ENCODE assay signal across 31 cellular contexts in the genomic region with DNA sequence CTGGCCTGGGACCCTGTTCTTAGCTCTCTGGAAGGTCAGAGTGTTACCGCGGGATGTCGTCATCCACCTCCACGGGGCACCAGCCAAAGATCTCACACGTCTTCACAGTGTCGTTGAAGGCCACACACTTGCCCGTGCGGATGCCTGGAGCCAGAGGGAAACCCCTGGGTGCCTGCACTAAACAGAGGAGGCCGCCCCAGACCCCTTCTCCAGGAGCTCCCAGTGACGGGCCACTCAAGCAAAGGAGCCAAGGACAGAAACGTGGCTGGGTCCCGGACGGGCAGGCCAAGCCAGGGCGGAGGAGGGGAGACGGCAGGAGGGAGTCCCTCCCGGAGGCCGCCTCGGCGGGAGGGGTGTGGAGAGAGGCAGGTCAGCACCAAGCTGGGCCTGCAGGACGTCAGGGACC. TPM values are rescaled to one million over a fixed set of nuclear protein-coding genes. Genes with fewer than 3 reads are reported as not detected.
DNase-seq lines count a peak whose midpoint lies in the region; ATAC-seq, FAIRE-seq and TF ChIP-seq lines count a peak whose summit lies in the region.
"Had no signal": no experiment of that assay in that cellular context is flagged by ENCODE, and none has a peak within 500 bp of the region (broad histone marks: within the 10 kb centered on the region; RNA-seq: fewer than 3 reads in every experiment).

No MANE protein-coding gene starts in this region.

- H3K9me3 ChIP-seq in DOHH2 (ENCODE audit: control insufficient read depth, insufficient read depth, low read length) (no peaks in the 10 kb centered on the region), HUES6 (ENCODE audit: control insufficient read depth, insufficient read depth, low read depth, low read length) (no peaks in the 10 kb centered on the region), pancreas (no peaks in the 10 kb centered on the region)
- H3K9me3 ChIP-seq: Peyer's patch, right lobe of liver, spleen, thyroid gland had no signal

- CTCF ChIA-PET in Calu3 (lab: Charles Lee), result no interaction called here

- H3K36me3 Mint-ChIP-seq in Calu3 (ENCODE audit: insufficient read depth, unreplicated experiment), result no peaks in the 10 kb centered on the region
- H3K36me3 Mint-ChIP-seq: activated naive CD8-positive, alpha-beta T cell; neural progenitor cell had no signal

- H3K4me1 ChIP-seq in DOHH2 (ENCODE audit: control insufficient read depth, low read length) (peaks cover 18% of the 10 kb centered on the region), HUES6 (ENCODE audit: control insufficient read depth, insufficient read depth, low read length) (peaks cover 23% of the 10 kb centered on the region), pancreas (peaks cover 0 to 16% (median 14%) of the 10 kb centered on the region in 3 donors)
- H3K4me1 ChIP-seq: neural progenitor cell, right lobe of liver, thyroid gland had no signal

- DNase-seq in pancreas (peak; percentile 75 to 92 (median 85)), activated gamma-delta T cell (lab: John Stamatoyannopoulos, UW) (no peak), Calu3 (no peak), NCI-H187 treated with DMSO at 0.1 percent for 48 hours (lab: John Stamatoyannopoulos, UW) (no peak)
- DNase-seq: activated CD4-positive, alpha-beta T cell treated with anti-CD3 and anti-CD28 coated beads, Interleukin-2, amount 10 ng/mL, durations not matched to agents 24 days and 14 days; activated CD8-positive, alpha-beta memory T cell treated with anti-CD3 and anti-CD28 coated beads for 24 hours; activated effector memory CD4-positive, alpha-beta T cell treated with Interleukin-2 at 50 U/mL for 16 hours; activated T-cell treated with anti-CD3 and anti-CD28 coated beads for 4 hours; central memory CD4-positive, alpha-beta T cell; COR-L47; DMS79 treated with DMSO at 0.1 percent for 48 hours; mammary epithelial cell; NCI-H1092; NCI-H1694; NCI-H446 treated with DMSO at 0.1 percent for 48 hours; NCI-H774; right lobe of liver; SHP77 treated with DMSO at 0.1 percent for 48 hours; spleen; stimulated activated CD4-positive, alpha-beta T cell treated with anti-CD3 and anti-CD28 coated beads, Interleukin-2, amount 100 ng/mL, for 24 hours; T-helper 9 cell; thyroid gland had no signal

- H3K9me3 Mint-ChIP-seq in Calu3 (ENCODE audit: low read depth, unreplicated experiment), result no peaks in the 10 kb centered on the region
- H3K9me3 Mint-ChIP-seq: activated CD4-positive, alpha-beta T cell treated with anti-CD3 and anti-CD28 coated beads, Interleukin-2, amount 10 ng/mL, durations not matched to agents 24 days and 14 days; neural progenitor cell had no signal

- TF ChIP-seq CTCF in DOHH2 (IDR thresholded peaks at IDR 0.05; ENCODE audit: low read depth, low read length, poor library complexity, severe bottlenecking) (no peak), pancreas (IDR thresholded peaks at IDR 0.05) (no peak), Calu3 (IDR thresholded peaks at IDR 0.05; ENCODE audit: unreplicated experiment) (no peak)

- H3K4me1 Mint-ChIP-seq in Calu3 (ENCODE audit: low read depth, unreplicated experiment), result no peaks in the 10 kb centered on the region
- H3K4me1 Mint-ChIP-seq: activated CD4-positive, alpha-beta T cell treated with anti-CD3 and anti-CD28 coated beads, Interleukin-2, amount 10 ng/mL, durations not matched to agents 24 days and 14 days had no signal

- no peaks in the 10 kb centered on the region for H3K27me3 ChIP-seq in DOHH2 (ENCODE audit: control insufficient read depth, low read length)
- no peaks in the 10 kb centered on the region for H3K27me3 ChIP-seq in HUES6 (ENCODE audit: control insufficient read depth, insufficient read depth, low read length)
- no peaks in the 10 kb centered on the region for H3K27me3 ChIP-seq in pancreas
- H3K27me3 ChIP-seq: neural progenitor cell, Peyer's patch, right lobe of liver, spleen, thyroid gland had no signal

- peaks cover 14% of the 10 kb centered on the region for H3K27me3 Mint-ChIP-seq in Calu3 (ENCODE audit: unreplicated experiment)
- H3K27me3 Mint-ChIP-seq: activated naive CD8-positive, alpha-beta T cell had no signal

- H3K9ac ChIP-seq in HUES6 (ENCODE audit: low read length), result peak overlapping the region; percentile 15
- H3K9ac ChIP-seq: neural progenitor cell had no signal

- no peak overlapping the region for H3K27ac Mint-ChIP-seq in Calu3 (ENCODE audit: unreplicated experiment)
- H3K27ac Mint-ChIP-seq: activated CD4-positive, alpha-beta T cell treated with anti-CD3 and anti-CD28 coated beads, Interleukin-2, amount 10 ng/mL, durations not matched to agents 24 days and 14 days; activated naive CD8-positive, alpha-beta T cell; neural progenitor cell had no signal

- H3F3A ChIP-seq in DOHH2 (ENCODE audit: control insufficient read depth, insufficient read depth), result peaks cover 3% of the 10 kb centered on the region; the same call in 1 of the 2 replicates

- BruUV-seq in Calu3 (replicated peaks; lab: Mats Ljungman, UMichigan), result no TSS peak

- intact Hi-C loops in pancreas (cut with DNase I) (no loop called here), Calu3 (cut with micrococcal nuclease; ENCODE audit: unreplicated experiment) (no loop called here)

- peak overlapping the region; percentile 70 for H3K4me2 ChIP-seq in DOHH2 (ENCODE audit: low read length)
- H3K4me2 ChIP-seq: neural progenitor cell had no signal

- H3K4me3 Mint-ChIP-seq in Calu3 (ENCODE audit: low read depth, unreplicated experiment), result no peak overlapping the region
- H3K4me3 Mint-ChIP-seq: activated CD4-positive, alpha-beta T cell treated with anti-CD3 and anti-CD28 coated beads, Interleukin-2, amount 10 ng/mL, durations not matched to agents 24 days and 14 days; activated naive CD8-positive, alpha-beta T cell; neural progenitor cell had no signal

- WGBS in pancreas, 2 donors, result 30 to 44% methylated on average over 20 of the region's 20 CpGs

- no peak for FAIRE-seq in pancreas (lab: Jason Lieb, UNC)
- FAIRE-seq: astrocyte had no signal

- ATAC-seq in esophagus mucosa, result peak; percentile 7
- peak; percentile 67 to 71 (median 70) for ATAC-seq in pancreas

- no peak overlapping the region; the same call in 1 of the 2 replicates for H3K4me3 ChIP-seq in DOHH2 (ENCODE audit: low read length)
- 0 out of 2 replicates have a peak overlapping the region, but pooled peaks have one; percentile 6 for H3K4me3 ChIP-seq in HUES6 (ENCODE audit: low read depth, low read length)
- H3K4me3 ChIP-seq in pancreas, result peak overlapping the region; percentile 5 to 38 (median 31)
- H3K4me3 ChIP-seq: neural progenitor cell, right lobe of liver, thyroid gland had no signal

- H3K9me2 ChIP-seq in DOHH2 (replicated peaks; ENCODE audit: control insufficient read depth, low read length), result no peaks in the 10 kb centered on the region

- H3K27ac ChIP-seq in DOHH2 (ENCODE audit: low read depth, low read length) (no peak overlapping the region), HUES6 (ENCODE audit: low read depth, low read length) (no peak overlapping the region), pancreas (peak overlapping the region; percentile 74 to 94 (median 90))
- H3K27ac ChIP-seq: C4-2B, neural progenitor cell, right lobe of liver, thyroid gland, VCaP had no signal

- no peaks in the 10 kb centered on the region for H3K79me2 ChIP-seq in DOHH2 (ENCODE audit: control insufficient read depth, low read length)

- H4K20me1 ChIP-seq in DOHH2 (ENCODE audit: control insufficient read depth, insufficient read depth, low read depth, low read length), result no peaks in the 10 kb centered on the region

- H3K36me3 ChIP-seq in DOHH2 (ENCODE audit: control insufficient read depth, low read length) (no peaks in the 10 kb centered on the region), HUES6 (ENCODE audit: control insufficient read depth, insufficient read depth, low read length) (no peaks in the 10 kb centered on the region), pancreas (no peaks in the 10 kb centered on the region)
- H3K36me3 ChIP-seq: neural progenitor cell, Peyer's patch, right lobe of liver, thyroid gland had no signal

RNA-seq across cellular contexts. Expression of gene CAMKK1, which starts 11.0 kb away (rescaled TPM):
- total RNA-seq in esophagus mucosa (4.2 TPM), pancreas (10 to 100 TPM in 1 of 6 donors, 1 to 10 TPM in 5; 4.2 to 11.9 (median 5.0) TPM), Calu3 (2022) (1.4 and 1.7 TPM in 2 replicates)
- 10 to 100 TPM; 17.1 to 23.0 TPM for polyA plus RNA-seq in pancreas

RNA-seq across cellular contexts. Expression of gene P2RX1, which starts 12.4 kb away (rescaled TPM):
- total RNA-seq in esophagus mucosa, result 0.68 TPM
- 10 to 100 TPM; 17.7 to 41.8 (median 24.9) TPM for total RNA-seq in pancreas
- polyA plus RNA-seq in pancreas, result 10 to 100 TPM; 21.8 to 37.1 TPM
- total RNA-seq in Calu3 (2022), result not detected in 2 replicates
- total RNA-seq: astrocyte, mammary epithelial cell had no signal
- polyA plus RNA-seq: mammary epithelial cell had no signal

RNA-seq across cellular contexts. Expression of gene NCBP3, which starts 57.8 kb away (rescaled TPM):
- total RNA-seq in esophagus mucosa, result 14.9 TPM
- total RNA-seq in pancreas, result 10 to 100 TPM; 13.7 to 26.0 (median 13.8) TPM
- 10 to 100 TPM; 27.1 to 34.2 TPM for polyA plus RNA-seq in pancreas
- total RNA-seq in Calu3 (2022), result 25.4 and 26.9 TPM in 2 replicates

Comparison
In these comparisons a context has a peak if more than half of its experiments do, and no peak if none do; other contexts are left out.
1. H3K27ac ChIP-seq: peak in pancreas (4 of 4); none in DOHH2 (single experiment) and HUES6 (single experiment).
2. DNase-seq: peak in pancreas (6 of 6); none in activated gamma-delta T cell (single experiment), Calu3 (single experiment) and NCI-H187 treated with DMSO at 0.1 percent for 48 hours (single experiment).
3. RNA of gene P2RX1, which starts 12.4 kb away (total RNA-seq): 17.7 to 41.8 TPM in pancreas; 0.68 TPM in esophagus mucosa (single experiment) and not detected in Calu3; every median in the first group is over 10 times any median in the second.